18 cellular contexts compared by ENCODE assay signal in genomic region chr3:50408445-50408953, GRCh38.
"Had no signal": no experiment of that assay in that cellular context is flagged by ENCODE, and none has a peak within 500 bp of the region (broad histone marks: within the 10 kb centered on the region; RNA-seq: fewer than 3 reads in every experiment).

No MANE protein-coding gene starts in this region.

- DNase-seq: colonic mucosa; effector CD4-positive, alpha-beta T cell; gastrocnemius medialis; heart right ventricle; kidney glomerular epithelial cell; mesendoderm; naive B cell; psoas muscle; stimulated activated CD4-positive, alpha-beta T cell treated with anti-CD3 and anti-CD28 coated beads, Interleukin-2, amount 100 ng/mL, for 24 hours; stimulated activated CD4-positive, alpha-beta T cell treated with anti-CD3 and anti-CD28 coated beads, Interleukin-4, amount 100 ng/mL, for 4 hours; stimulated activated naive B cell treated with anti-CD40 and anti-IgM and Interleukin-4, amounts not matched to agents 10 μg/mL and 1 μg/mL and 100 μg/mL, for 72 hours; stomach; substantia nigra; trophoblast cell had no signal

- ATAC-seq: gastrocnemius medialis; heart right ventricle; psoas muscle; sciatic nerve; stimulated activated naive B cell treated with anti-CD40 and anti-IgM and Interleukin-4, amounts not matched to agents 10 μg/mL and 1 μg/mL and 100 μg/mL, for 72 hours had no signal

- H3K4me1 ChIP-seq: colonic mucosa, esophagus muscularis mucosa, gastrocnemius medialis, heart right ventricle, psoas muscle, stomach had no signal

- H3K36me3 ChIP-seq: colonic mucosa, esophagus muscularis mucosa, gastrocnemius medialis, heart right ventricle, stomach, thoracic aorta had no signal

- H3K9me3 ChIP-seq: colonic mucosa, esophagus muscularis mucosa, gastrocnemius medialis, heart right ventricle, psoas muscle, stomach, thoracic aorta had no signal

- H3K4me3 ChIP-seq: colonic mucosa, esophagus muscularis mucosa, gastrocnemius medialis, heart right ventricle, psoas muscle, skin epidermis, stomach, thoracic aorta had no signal

- H3K27me3 ChIP-seq: colonic mucosa, esophagus muscularis mucosa, gastrocnemius medialis, heart right ventricle, stomach had no signal
